Comparison of ENCODE assay signal across 28 cellular contexts in genomic region chr1:234712891-234713305, GRCh38.
"Had no signal": no experiment of that assay in that cellular context is flagged by ENCODE, and none has a peak within 500 bp of the region (broad histone marks: within the 10 kb centered on the region; RNA-seq: fewer than 3 reads in every experiment).

No MANE protein-coding gene starts in this region.

- H3K27ac Mint-ChIP-seq: activated CD4-positive, alpha-beta memory T cell treated with anti-CD3 and anti-CD28 coated beads, Interleukin-2, amount 10 ng/mL, durations not matched to agents 7 days and 5 days; activated CD4-positive, alpha-beta T cell treated with anti-CD3 and anti-CD28 coated beads, Interleukin-2, amount 10 ng/mL, durations not matched to agents 24 days and 14 days; activated naive CD4-positive, alpha-beta T cell treated with anti-CD3 and anti-CD28 coated beads, Interleukin-2, amount 50 U/mL, for 24 hours; activated naive CD8-positive, alpha-beta T cell treated with anti-CD3 and anti-CD28 coated beads, Interleukin-2, amount 50 U/mL, for 24 hours; activated T-helper 2 cell treated with anti-CD3 and anti-CD28 coated beads, Interferon-gamma antibody, Interleukin-2, Interleukin-4, amounts not matched to agents 10 μg/mL and 5 μg/mL and 100 μg/mL, durations not matched to agents 14 hours and 24 hours and 36 hours; natural killer cell; stimulated activated effector memory CD8-positive, alpha-beta T cell treated with anti-CD3 and anti-CD28 coated beads, Interleukin-12 subunit alpha, Interleukin-12 subunit beta, amount 100 ng/mL, for 72 hours; stimulated activated naive CD8-positive, alpha-beta T cell treated with anti-CD3 and anti-CD28 coated beads, Interleukin-15, amount 100 ng/mL, for 72 hours; T-helper 2 cell treated with Interferon-gamma antibody and Interleukin-4, amounts not matched to agents 5 μg/mL and 100 μg/mL, for 36 hours had no signal

- ATAC-seq: activated naive CD8-positive, alpha-beta T cell treated with anti-CD3 and anti-CD28 coated beads, Interleukin-2, amount 50 U/mL, for 24 hours; foreskin keratinocyte; heart right ventricle; left ventricle myocardium superior; natural killer cell; sciatic nerve; stimulated activated effector memory CD8-positive, alpha-beta T cell treated with anti-CD3 and anti-CD28 coated beads, Interleukin-12 subunit alpha, Interleukin-12 subunit beta, amount 100 ng/mL, for 72 hours; stimulated activated naive CD8-positive, alpha-beta T cell treated with anti-CD3 and anti-CD28 coated beads, Interleukin-15, amount 100 ng/mL, for 72 hours; upper lobe of right lung had no signal

- H3K4me3 ChIP-seq: breast epithelium, esophagus muscularis mucosa, heart right ventricle, skin epidermis, upper lobe of right lung had no signal

- H3K36me3 Mint-ChIP-seq: activated naive CD4-positive, alpha-beta T cell treated with anti-CD3 and anti-CD28 coated beads, Interleukin-2, amount 50 U/mL, for 24 hours; natural killer cell; stimulated activated effector memory CD8-positive, alpha-beta T cell treated with anti-CD3 and anti-CD28 coated beads, Interleukin-12 subunit alpha, Interleukin-12 subunit beta, amount 100 ng/mL, for 72 hours had no signal

- H3K4me1 ChIP-seq: breast epithelium, foreskin keratinocyte had no signal

- H3K4me3 Mint-ChIP-seq: activated CD4-positive, alpha-beta memory T cell treated with anti-CD3 and anti-CD28 coated beads, Interleukin-2, amount 10 ng/mL, durations not matched to agents 7 days and 5 days; activated CD4-positive, alpha-beta T cell treated with anti-CD3 and anti-CD28 coated beads, Interleukin-2, amount 10 ng/mL, durations not matched to agents 24 days and 14 days; activated naive CD4-positive, alpha-beta T cell treated with anti-CD3 and anti-CD28 coated beads, Interleukin-2, amount 50 U/mL, for 24 hours; activated naive CD8-positive, alpha-beta T cell treated with anti-CD3 and anti-CD28 coated beads, Interleukin-2, amount 50 U/mL, for 24 hours; natural killer cell; stimulated activated effector memory CD8-positive, alpha-beta T cell treated with anti-CD3 and anti-CD28 coated beads, Interleukin-12 subunit alpha, Interleukin-12 subunit beta, amount 100 ng/mL, for 72 hours; stimulated activated naive CD8-positive, alpha-beta T cell treated with anti-CD3 and anti-CD28 coated beads, Interleukin-15, amount 100 ng/mL, for 72 hours; T-helper 2 cell treated with Interferon-gamma antibody and Interleukin-4, amounts not matched to agents 5 μg/mL and 100 μg/mL, for 36 hours had no signal

- H3K9me3 Mint-ChIP-seq: activated CD4-positive, alpha-beta memory T cell treated with anti-CD3 and anti-CD28 coated beads, Interleukin-2, amount 10 ng/mL, durations not matched to agents 7 days and 5 days; activated naive CD4-positive, alpha-beta T cell treated with anti-CD3 and anti-CD28 coated beads, Interleukin-2, amount 50 U/mL, for 24 hours; activated naive CD8-positive, alpha-beta T cell treated with anti-CD3 and anti-CD28 coated beads, Interleukin-2, amount 50 U/mL, for 24 hours; activated T-helper 2 cell treated with anti-CD3 and anti-CD28 coated beads, Interferon-gamma antibody, Interleukin-2, Interleukin-4, amounts not matched to agents 10 μg/mL and 5 μg/mL and 100 μg/mL, durations not matched to agents 14 hours and 24 hours and 36 hours; stimulated activated effector memory CD8-positive, alpha-beta T cell treated with anti-CD3 and anti-CD28 coated beads, Interleukin-12 subunit alpha, Interleukin-12 subunit beta, amount 100 ng/mL, for 72 hours; T-helper 2 cell treated with Interferon-gamma antibody and Interleukin-4, amounts not matched to agents 5 μg/mL and 100 μg/mL, for 36 hours had no signal

- DNase-seq: activated CD4-positive, alpha-beta memory T cell treated with anti-CD3 and anti-CD28 coated beads, Interleukin-2, amount 10 ng/mL, durations not matched to agents 7 days and 5 days; activated CD4-positive, alpha-beta T cell treated with anti-CD3 and anti-CD28 coated beads, Interleukin-2, amount 10 ng/mL, durations not matched to agents 24 days and 14 days; activated naive CD8-positive, alpha-beta T cell treated with anti-CD3 and anti-CD28 coated beads, Interleukin-2, amount 50 U/mL, for 24 hours; activated T-cell treated with anti-CD3 and anti-CD28 coated beads, Interleukin-2, amount 50 U/mL, for 48 hours; amygdala; central memory CD4-positive, alpha-beta T cell; dermis blood vessel endothelial cell; effector CD4-positive, alpha-beta T cell; foreskin keratinocyte; heart right ventricle; left ventricle myocardium superior; mammary epithelial cell; midbrain; natural killer cell; posterior cingulate gyrus; stimulated activated CD4-positive, alpha-beta T cell treated with anti-CD3 and anti-CD28 coated beads, Interleukin-4, amount 100 ng/mL, for 24 hours; stimulated activated naive CD8-positive, alpha-beta T cell treated with anti-CD3 and anti-CD28 coated beads, Interleukin-15, amount 100 ng/mL, for 72 hours; substantia nigra; T-helper 1 cell; upper lobe of right lung had no signal

- H3K9me3 ChIP-seq: breast epithelium, esophagus muscularis mucosa, heart right ventricle, upper lobe of right lung had no signal

- H3K27ac ChIP-seq: breast epithelium, esophagus muscularis mucosa, foreskin keratinocyte, heart right ventricle, skin epidermis, upper lobe of right lung had no signal

- H3K27me3 ChIP-seq: breast epithelium, esophagus muscularis mucosa, foreskin keratinocyte, heart right ventricle, upper lobe of right lung had no signal

- H3K27me3 Mint-ChIP-seq: activated CD4-positive, alpha-beta memory T cell treated with anti-CD3 and anti-CD28 coated beads, Interleukin-2, amount 10 ng/mL, durations not matched to agents 7 days and 5 days; activated CD4-positive, alpha-beta T cell treated with anti-CD3 and anti-CD28 coated beads, Interleukin-2, amount 10 ng/mL, durations not matched to agents 24 days and 14 days; activated naive CD4-positive, alpha-beta T cell treated with anti-CD3 and anti-CD28 coated beads, Interleukin-2, amount 50 U/mL, for 24 hours; activated naive CD8-positive, alpha-beta T cell treated with anti-CD3 and anti-CD28 coated beads, Interleukin-2, amount 50 U/mL, for 24 hours; stimulated activated naive CD8-positive, alpha-beta T cell treated with anti-CD3 and anti-CD28 coated beads, Interleukin-15, amount 100 ng/mL, for 72 hours had no signal

- H3K36me3 ChIP-seq: breast epithelium, esophagus muscularis mucosa, heart right ventricle, upper lobe of right lung had no signal

- H3K4me1 Mint-ChIP-seq: activated naive CD8-positive, alpha-beta T cell treated with anti-CD3 and anti-CD28 coated beads, Interleukin-2, amount 50 U/mL, for 24 hours had no signal
